Comparison of ENCODE assay signal across 23 cellular contexts in genomic region chr10:128174581-128175559, GRCh38.
"Had no signal": no experiment of that assay in that cellular context is flagged by ENCODE, and none has a peak within 500 bp of the region (broad histone marks: within the 10 kb centered on the region; RNA-seq: fewer than 3 reads in every experiment).

No MANE protein-coding gene starts in this region.

- H3K27me3 ChIP-seq: brain microvascular endothelial cell, cardiac muscle cell had no signal

- H3K27ac ChIP-seq: brain microvascular endothelial cell, cardiac muscle cell, SK-N-MC had no signal

- FAIRE-seq: TTC549 had no signal

- H3K36me3 ChIP-seq: brain microvascular endothelial cell, cardiac muscle cell had no signal

- H3K4me3 ChIP-seq: cardiac muscle cell, SK-N-MC had no signal

- ATAC-seq: activated T-helper 17 cell treated with anti-CD3 and anti-CD28 coated beads, Interleukin-2, amount 50 U/mL, for 72 hours; PC-3; T-cell had no signal

- DNase-seq: activated CD4-positive, alpha-beta memory T cell treated with anti-CD3 and anti-CD28 coated beads for 36 hours; activated CD4-positive, alpha-beta T cell treated with anti-CD3 and anti-CD28 coated beads, Interleukin-2, amount 10 ng/mL, durations not matched to agents 7 days and 5 days; activated CD4-positive, CD25-positive, alpha-beta regulatory T cell; activated CD8-positive, alpha-beta memory T cell treated with anti-CD3 and anti-CD28 coated beads for 24 hours; activated gamma-delta T cell; activated naive CD4-positive, alpha-beta T cell treated with anti-CD3 and anti-CD28 coated beads, Interleukin-2, amount 10 ng/mL, durations not matched to agents 7 days and 5 days; activated naive CD8-positive, alpha-beta T cell treated with anti-CD3 and anti-CD28 coated beads for 36 hours; activated T-cell treated with anti-CD3 and anti-CD28 coated beads, Interleukin-2, amount 50 U/mL, for 48 hours; brain microvascular endothelial cell; cerebellar nuclear complex; NCI-H1092; NCI-H1436; NCI-H1694 treated with DMSO at 0.1 percent for 48 hours; NCI-H2029 treated with DMSO at 0.1 percent for 48 hours; NCI-H446; PC-3; T-cell; T-helper 2 cell; T1000 had no signal
